Comparison of ENCODE assay signal across 12 cellular contexts in genomic region chr15:44798815-44799214, GRCh38.
DNase-seq lines count a peak whose midpoint lies in the region; ATAC-seq and TF ChIP-seq lines count a peak whose summit lies in the region.
"Had no signal": no experiment of that assay in that cellular context is flagged by ENCODE, and none has a peak within 500 bp of the region (broad histone marks: within the 10 kb centered on the region; RNA-seq: fewer than 3 reads in every experiment).

No MANE protein-coding gene starts in this region.

- H2AFZ ChIP-seq in GM23338: no peak overlapping the region

- in situ Hi-C loops in Panc1 (cut with HindIII; ENCODE audit: low pct_unique_long_range_greater_than_20kb, low sequenced_read_pairs): no loop called here

- H3K27me3 ChIP-seq in A673 (replicated peaks; ENCODE audit: insufficient read depth, low read depth, low read length, poor library complexity) (no peaks in the 10 kb centered on the region), GM23338 (ENCODE audit: insufficient read depth) (no peaks in the 10 kb centered on the region), Panc1 (ENCODE audit: control insufficient read depth, insufficient read depth, low read length) (peaks cover 4% of the 10 kb centered on the region), vagina (no peaks in the 10 kb centered on the region)

- H3F3A ChIP-seq in GM23338 (replicated peaks; ENCODE audit: low read depth): no peaks in the 10 kb centered on the region

- no peaks in the 10 kb centered on the region for H3K79me2 ChIP-seq in GM23338 (replicated peaks; ENCODE audit: insufficient read depth)

- H3K36me3 ChIP-seq in A673 (ENCODE audit: insufficient read depth, low read length, poor library complexity, severe bottlenecking) (no peaks in the 10 kb centered on the region), GM23338 (ENCODE audit: insufficient read depth) (no peaks in the 10 kb centered on the region), Panc1 (ENCODE audit: control insufficient read depth, insufficient read depth, low read length) (no peaks in the 10 kb centered on the region), vagina (no peaks in the 10 kb centered on the region)

- BruUV-seq in A673 (replicated peaks; lab: Mats Ljungman, UMichigan) (no TSS peak), Panc1 (replicated peaks; lab: Mats Ljungman, UMichigan) (no TSS peak)

- peaks cover 1% of the 10 kb centered on the region for H3K27me3 Mint-ChIP-seq in GM23338 (ENCODE audit: insufficient read depth, low read depth, poor library complexity)

- H4K20me1 ChIP-seq in GM23338 (replicated peaks; ENCODE audit: insufficient read depth): no peaks in the 10 kb centered on the region

- H3K9me3 Mint-ChIP-seq in GM23338: no peaks in the 10 kb centered on the region
- H3K9me3 Mint-ChIP-seq: immature natural killer cell had no signal

- intact Hi-C loops in A673 (cut with micrococcal nuclease; ENCODE audit: unreplicated experiment): no loop called here
- intact Hi-C loops in Panc1 (cut with micrococcal nuclease; ENCODE audit: unreplicated experiment): no loop called here
- intact Hi-C loops in vagina (cut with DNase I): no loop called here

- H3K4me1 ChIP-seq in A673 (ENCODE audit: insufficient read depth, low read length, poor library complexity, severe bottlenecking) (peaks cover 19% of the 10 kb centered on the region), GM23338 (ENCODE audit: insufficient read depth) (no peaks in the 10 kb centered on the region), Panc1 (ENCODE audit: control insufficient read depth, insufficient read depth, low read length) (no peaks in the 10 kb centered on the region), vagina (no peaks in the 10 kb centered on the region)

- no peak for TF ChIP-seq POLR2A in vagina (IDR thresholded peaks at IDR 0.05)

- DNase-seq in A673 (ENCODE audit: low spot score) (peak; percentile 78), GM23338 (ENCODE audit: low spot score) (peak; percentile 23), Panc1 (ENCODE audit: low read depth, low spot score) (no peak), fibroblast of the aortic adventitia (ENCODE audit: low read depth) (peak; percentile 32), occipital lobe (lab: John Stamatoyannopoulos, UW) (no peak), vagina (ENCODE audit: extremely low spot score in 2 of 2) (no peak)
- DNase-seq: activated CD4-positive, alpha-beta T cell treated with anti-CD3 and anti-CD28 coated beads, Interleukin-2, amount 50 U/mL, for 48 hours; caudate nucleus; immature natural killer cell; NCI-H510A had no signal

- POLR2A ChIA-PET in A673 (lab: Charles Lee; ENCODE audit: low non-redundant PET): no interaction called here
- POLR2A ChIA-PET in Panc1 (lab: Charles Lee): no interaction called here

- no peaks in the 10 kb centered on the region for H3K36me3 Mint-ChIP-seq in GM23338 (ENCODE audit: low read depth)
- H3K36me3 Mint-ChIP-seq: immature natural killer cell had no signal

- ATAC-seq in GM23338: peak; percentile 62; the same call in 2 of the 3 replicates
- no peak for ATAC-seq in Panc1
- ATAC-seq in HG03159 (IDR thresholded peaks at IDR 0.05; ENCODE audit: unreplicated experiment): no peak
- no peak for ATAC-seq in GM18907 (IDR thresholded peaks at IDR 0.05; ENCODE audit: unreplicated experiment)

- H3K4me3 ChIP-seq in A673 (ENCODE audit: low read depth, low read length, poor library complexity, severe bottlenecking) (no peak overlapping the region), GM23338 (no peak overlapping the region), Panc1 (ENCODE audit: low read depth in 2 of 2, low read length in 2 of 2) (no peak overlapping the region), fibroblast of the aortic adventitia (ENCODE audit: low read depth, low read length) (no peak overlapping the region), vagina (no peak overlapping the region)

- TF ChIP-seq CTCF in A673 (conservative IDR thresholded peaks at IDR 0.05; ENCODE audit: low read depth, low read length) (peak; percentile 61), GM23338 (conservative IDR thresholded peaks at IDR 0.05; ENCODE audit: low read depth in 2 of 2) (peak; percentile 16 to 39; a peak in 2 of 4 replicates), Panc1 (IDR thresholded peaks at IDR 0.05) (peak; percentile 47), fibroblast of the aortic adventitia (IDR thresholded peaks at IDR 0.05; ENCODE audit: insufficient read depth, low read length) (peak; percentile 52), vagina (IDR thresholded peaks at IDR 0.05) (no peak)

- H3K4me3 Mint-ChIP-seq in GM23338: no peak overlapping the region
- H3K4me3 Mint-ChIP-seq: immature natural killer cell had no signal

- H3K27ac ChIP-seq in A673 (ENCODE audit: low read depth, low read length, poor library complexity, severe bottlenecking) (peak overlapping the region; percentile 37), GM23338 (ENCODE audit: low read depth) (no peak overlapping the region), Panc1 (ENCODE audit: low read length) (no peak overlapping the region), vagina (no peak overlapping the region)

- no peak overlapping the region for H3K27ac Mint-ChIP-seq in GM23338
- H3K27ac Mint-ChIP-seq: immature natural killer cell had no signal

- CTCF ChIA-PET in A673 (lab: Charles Lee): no interaction called here
- CTCF ChIA-PET in Panc1 (lab: Charles Lee): no interaction called here

- H3K9me3 ChIP-seq in A673 (ENCODE audit: low read depth, low read length, poor library complexity, severe bottlenecking) (no peaks in the 10 kb centered on the region), Panc1 (ENCODE audit: control insufficient read depth, insufficient read depth, low read depth, low read length) (no peaks in the 10 kb centered on the region), vagina (no peaks in the 10 kb centered on the region)

- H3K9me2 ChIP-seq in GM23338 (ENCODE audit: insufficient read depth): no peaks in the 10 kb centered on the region

- no peaks in the 10 kb centered on the region for H3K4me1 Mint-ChIP-seq in GM23338
- H3K4me1 Mint-ChIP-seq: immature natural killer cell had no signal

- no peak overlapping the region for H3K4me2 ChIP-seq in GM23338

TF ChIP-seq in GM23338, 12 proteins besides CTCF, POLR2A, EP300 and RAD21:
- TF ChIP-seq STAT1 (IDR thresholded peaks at IDR 0.05; ENCODE audit: unreplicated experiment): no peak

Comparison
In these comparisons a context has a peak if more than half of its experiments do, and no peak if none do; other contexts are left out.
1. DNase-seq: peak in A673 (single experiment), GM23338 (single experiment) and fibroblast of the aortic adventitia (single experiment); none in Panc1 (single experiment), occipital lobe (single experiment) and vagina (0 of 2).
2. CTCF ChIP-seq: peak in A673 (single experiment), GM23338 (2 of 2), Panc1 (single experiment) and fibroblast of the aortic adventitia (single experiment); none in vagina (0 of 3).